ENCODE assay signal across 22 cellular contexts in genomic region chr3:198027799-198028390, GRCh38.
DNase-seq lines count a peak whose midpoint lies in the region; ATAC-seq, FAIRE-seq and TF ChIP-seq lines count a peak whose summit lies in the region.
"Had no signal": no experiment of that assay in that cellular context is flagged by ENCODE, and none has a peak within 500 bp of the region (broad histone marks: within the 10 kb centered on the region; RNA-seq: fewer than 3 reads in every experiment).

No MANE protein-coding gene starts in this region.

- peaks cover 0 to 3% (median 0%) of the 10 kb centered on the region in 4 donors for H3K36me3 ChIP-seq in liver (ENCODE audit: control insufficient read depth in 4 of 4, insufficient read depth in 3 of 4, low read depth in 1 of 4, low read length in 3 of 4)
- H3K36me3 ChIP-seq in HepG2 (replicated peaks in 1 of 2; ENCODE audit: control insufficient read depth in 1 of 2, insufficient read depth in 2 of 2, low read length in 2 of 2) = no peaks in the 10 kb centered on the region
- no peaks in the 10 kb centered on the region for H3K36me3 ChIP-seq in small intestine (ENCODE audit: control insufficient read depth in 2 of 2, insufficient read depth in 2 of 2, low read length in 2 of 2)
- peaks cover 8 to 34% (median 10%) of the 10 kb centered on the region in 3 donors for H3K36me3 ChIP-seq in tibial artery
- H3K36me3 ChIP-seq: BLaER1 had no signal

- ATAC-seq in HepG2 = no peak
- peak; percentile 77 for ATAC-seq in left lobe of liver
- ATAC-seq: CD8-positive, alpha-beta T cell had no signal

- TF ChIP-seq EP300 in HepG2 (IDR thresholded peaks at IDR 0.05; ENCODE audit: low read depth in 2 of 2, low read length in 2 of 2) = no peak
- no peak for TF ChIP-seq EP300 in HepG2 (CRISPR knock-in tag; IDR thresholded peaks at IDR 0.05; ENCODE audit: borderline replicate concordance)

- intact Hi-C loops in HepG2 (cut with micrococcal nuclease; ENCODE audit: unreplicated experiment) (no loop called here), lower leg skin (cut with DNase I; ENCODE audit: low total_unique reads) (no loop called here), tibial artery (cut with DNase I; ENCODE audit: low total_unique reads) (no loop called here)

- no peak overlapping the region for H2AFZ ChIP-seq in HepG2 (ENCODE audit: low read length)

- H3K9ac ChIP-seq in liver (ENCODE audit: low read depth in 1 of 2, low read length in 2 of 2) (no peak overlapping the region), HepG2 (ENCODE audit: insufficient read depth, low read depth, low read length) (no peak overlapping the region)
- H3K9ac ChIP-seq: BLaER1, GM23248 had no signal

- H3K9me3 ChIP-seq in liver (ENCODE audit: control insufficient read depth in 4 of 4, low read length in 3 of 4) = no peaks in the 10 kb centered on the region
- H3K9me3 ChIP-seq in HepG2 (ENCODE audit: low read length) = no peaks in the 10 kb centered on the region
- H3K9me3 ChIP-seq in small intestine (ENCODE audit: control insufficient read depth, low read depth) = no peaks in the 10 kb centered on the region
- H3K9me3 ChIP-seq in tibial artery = no peaks in the 10 kb centered on the region
- H3K9me3 ChIP-seq: BLaER1 had no signal

- no TSS peak for BruUV-seq in HepG2 (replicated peaks; lab: Mats Ljungman, UMichigan)

- no peaks in the 10 kb centered on the region for H3K27me3 ChIP-seq in liver (ENCODE audit: control insufficient read depth in 4 of 4, insufficient read depth in 4 of 4, low read length in 3 of 4)
- H3K27me3 ChIP-seq in HepG2 (ENCODE audit: control insufficient read depth in 1 of 2, insufficient read depth in 2 of 2, low read length in 2 of 2) = no peaks in the 10 kb centered on the region
- no peaks in the 10 kb centered on the region for H3K27me3 ChIP-seq in small intestine (ENCODE audit: control insufficient read depth in 2 of 2, insufficient read depth in 2 of 2, low read length in 2 of 2)
- H3K27me3 ChIP-seq in tibial artery = no peaks in the 10 kb centered on the region
- H3K27me3 ChIP-seq: BLaER1 had no signal

- no peak overlapping the region for H3K27ac ChIP-seq in liver (ENCODE audit: low read depth in 1 of 2, low read length in 2 of 2)
- no peak overlapping the region for H3K27ac ChIP-seq in HepG2 (ENCODE audit: extremely low read length, insufficient read depth, low read length)
- no peak overlapping the region for H3K27ac ChIP-seq in small intestine (ENCODE audit: low read depth in 1 of 2, low read length in 1 of 2)
- no peak overlapping the region for H3K27ac ChIP-seq in caudate nucleus (ENCODE audit: low read depth, low read length)
- H3K27ac ChIP-seq in tibial artery = no peak overlapping the region
- H3K27ac ChIP-seq: 22Rv1, BLaER1, C4-2B, GM23248 had no signal

- H3K4me3 ChIP-seq in liver (ENCODE audit: low read depth in 1 of 3, low read length in 3 of 3) (no peak overlapping the region), HepG2 (replicated peaks in 1 of 3; ENCODE audit: insufficient read depth in 1 of 3, low read depth in 2 of 3, low read length in 3 of 3) (no peak overlapping the region), small intestine (ENCODE audit: low read depth in 1 of 2, low read length in 2 of 2) (no peak overlapping the region), lower leg skin (ENCODE audit: low read depth, poor library complexity, severe bottlenecking) (no peak overlapping the region), tibial artery (no peak overlapping the region)
- H3K4me3 ChIP-seq: BLaER1, GM23248 had no signal

- TF ChIP-seq CTCF in liver (IDR thresholded peaks at IDR 0.05; ENCODE audit: low read depth, low read length, missing input control) (no peak), HepG2 (CRISPR knock-in tag; IDR thresholded peaks at IDR 0.05) (no peak), lower leg skin (IDR thresholded peaks at IDR 0.05) (no peak), tibial artery (IDR thresholded peaks at IDR 0.05) (no peak)

- FAIRE-seq in HepG2 (lab: Jason Lieb, UNC) (no peak), small intestine (lab: Jason Lieb, UNC) (no peak)
- FAIRE-seq: A204.1, D721Med, GM12892, GM19239, H1 had no signal

- CTCF ChIA-PET in HepG2 (lab: Yijun Ruan, JAX; ENCODE audit: low intra/inter-chr PET ratio, low total read pairs) = no interaction called here

- TF ChIP-seq RAD21 in liver (IDR thresholded peaks at IDR 0.05) = no peak
- TF ChIP-seq RAD21 in HepG2 (CRISPR knock-in tag; IDR thresholded peaks at IDR 0.05) = no peak

- in situ Hi-C loops in HepG2 (cut with HindIII; ENCODE audit: extremely low pct_ligation_motif_present, low pct_unique_long_range_greater_than_20kb) = no loop called here

- no peaks in the 10 kb centered on the region for H4K20me1 ChIP-seq in HepG2 (ENCODE audit: insufficient read depth, low read length)
- H4K20me1 ChIP-seq: BLaER1 had no signal

- H3K4me2 ChIP-seq in HepG2 (ENCODE audit: low read depth, low read length) = no peak overlapping the region
- H3K4me2 ChIP-seq: BLaER1 had no signal

- H3K4me1 ChIP-seq in liver (ENCODE audit: control insufficient read depth in 4 of 4, insufficient read depth in 4 of 4, low read length in 3 of 4) (no peaks in the 10 kb centered on the region), HepG2 (ENCODE audit: insufficient read depth, low read length) (no peaks in the 10 kb centered on the region), small intestine (ENCODE audit: control insufficient read depth in 2 of 2, insufficient read depth in 1 of 2, low read depth in 1 of 2, low read length in 1 of 2) (no peaks in the 10 kb centered on the region), tibial artery (no peaks in the 10 kb centered on the region)

- no peak for TF ChIP-seq POLR2A in HepG2 (IDR thresholded peaks at IDR 0.05; ENCODE audit: insufficient read depth in 1 of 2, low read depth in 2 of 2, low read length in 2 of 2)
- TF ChIP-seq POLR2A in lower leg skin (IDR thresholded peaks at IDR 0.05) = no peak

- no peak for DNase-seq in HepG2 (ENCODE audit: low spot score)
- no peak for DNase-seq in left lobe of liver (ENCODE audit: low spot score)
- peak; percentile 9 for DNase-seq in small intestine
- no peak for DNase-seq in lower leg skin (ENCODE audit: low spot score in 2 of 2)
- no peak for DNase-seq in caudate nucleus (lab: John Stamatoyannopoulos, UW)
- no peak for DNase-seq in tibial artery
- DNase-seq: CD4-positive, CD25-positive, alpha-beta regulatory T cell; CD8-positive, alpha-beta T cell; DMS53; DMS79 treated with DMSO at 0.1 percent for 48 hours; GF-D8; H7 had no signal

- WGBS in liver = 81% methylated on average over 13 of the region's 13 CpGs
- 85% methylated on average over 13 of the region's 13 CpGs for WGBS in HepG2 (ENCODE audit: low lambda C conversion rate)
- WGBS in small intestine, 3 donors = 85 to 94% (median 88%) methylated on average over 13 of the region's 13 CpGs
- WGBS in lower leg skin, 2 donors = 94 to 97% methylated on average over 13 of the region's 13 CpGs

- no peaks in the 10 kb centered on the region for H3K79me2 ChIP-seq in HepG2 (ENCODE audit: insufficient read depth, low read length)

- POLR2A ChIA-PET in HepG2 (lab: Yijun Ruan, JAX) = no interaction called here

TF ChIP-seq in liver, 16 proteins besides CTCF, POLR2A, EP300 and RAD21 (continues in another document):
- TF ChIP-seq SP1 (IDR thresholded peaks at IDR 0.05) (peak; percentile 75), NR2F2 (IDR thresholded peaks at IDR 0.05) (no peak)

TF ChIP-seq in HepG2, 621 proteins besides CTCF, POLR2A, EP300 and RAD21:
- no peak for TF ChIP-seq ZNF382 (CRISPR knock-in tag; IDR thresholded peaks at IDR 0.05; ENCODE audit: borderline replicate concordance)
- no peak for TF ChIP-seq SNAPC5 (CRISPR knock-in tag; IDR thresholded peaks at IDR 0.05; ENCODE audit: borderline replicate concordance)
- TF ChIP-seq EED (CRISPR knock-in tag; IDR thresholded peaks at IDR 0.05) = no peak
- no peak for TF ChIP-seq RARG (CRISPR knock-in tag; IDR thresholded peaks at IDR 0.05; ENCODE audit: low read depth)
- no peak for TF ChIP-seq ZBTB1 (CRISPR knock-in tag; IDR thresholded peaks at IDR 0.05; ENCODE audit: borderline replicate concordance)
- no peak for TF ChIP-seq HNRNPK (IDR thresholded peaks at IDR 0.05; ENCODE audit: low read depth, low read length, poor library complexity, severe bottlenecking)
- no peak for TF ChIP-seq AGO1 (IDR thresholded peaks at IDR 0.05; ENCODE audit: low read depth, low read length, poor library complexity, severe bottlenecking)
